Comparison of ENCODE assay signal across 2 cellular contexts in genomic region chr18:24840640-24841039, GRCh38.
TF ChIP-seq lines count a peak whose summit lies in the region.

No MANE protein-coding gene starts in this region.

TF ChIP-seq in H1, 55 proteins besides CTCF, POLR2A, EP300 and RAD21:
- TF ChIP-seq SIRT6 (IDR thresholded peaks at IDR 0.05; ENCODE audit: low read length), result no peak
- TF ChIP-seq CHD2 (IDR thresholded peaks at IDR 0.05; ENCODE audit: low read length), result no peak
- no peak for TF ChIP-seq SP2 (IDR thresholded peaks at IDR 0.05; ENCODE audit: low read length)
TF ChIP-seq in H1: peak in this region for 0.

TF ChIP-seq in GM23338, 12 proteins besides CTCF, POLR2A, EP300 and RAD21:
- TF ChIP-seq EZH2 (IDR thresholded peaks at IDR 0.05; ENCODE audit: low read depth, unreplicated experiment) (no peak), EZH2phosphoT487 (IDR thresholded peaks at IDR 0.05; ENCODE audit: unreplicated experiment) (no peak), ZNF114 (CRISPR knock-in tag; IDR thresholded peaks at IDR 0.05) (no peak), JUNB (IDR thresholded peaks at IDR 0.05; ENCODE audit: unreplicated experiment) (no peak), ETS1 (IDR thresholded peaks at IDR 0.05) (no peak)
- TF ChIP-seq, protein P1, sequence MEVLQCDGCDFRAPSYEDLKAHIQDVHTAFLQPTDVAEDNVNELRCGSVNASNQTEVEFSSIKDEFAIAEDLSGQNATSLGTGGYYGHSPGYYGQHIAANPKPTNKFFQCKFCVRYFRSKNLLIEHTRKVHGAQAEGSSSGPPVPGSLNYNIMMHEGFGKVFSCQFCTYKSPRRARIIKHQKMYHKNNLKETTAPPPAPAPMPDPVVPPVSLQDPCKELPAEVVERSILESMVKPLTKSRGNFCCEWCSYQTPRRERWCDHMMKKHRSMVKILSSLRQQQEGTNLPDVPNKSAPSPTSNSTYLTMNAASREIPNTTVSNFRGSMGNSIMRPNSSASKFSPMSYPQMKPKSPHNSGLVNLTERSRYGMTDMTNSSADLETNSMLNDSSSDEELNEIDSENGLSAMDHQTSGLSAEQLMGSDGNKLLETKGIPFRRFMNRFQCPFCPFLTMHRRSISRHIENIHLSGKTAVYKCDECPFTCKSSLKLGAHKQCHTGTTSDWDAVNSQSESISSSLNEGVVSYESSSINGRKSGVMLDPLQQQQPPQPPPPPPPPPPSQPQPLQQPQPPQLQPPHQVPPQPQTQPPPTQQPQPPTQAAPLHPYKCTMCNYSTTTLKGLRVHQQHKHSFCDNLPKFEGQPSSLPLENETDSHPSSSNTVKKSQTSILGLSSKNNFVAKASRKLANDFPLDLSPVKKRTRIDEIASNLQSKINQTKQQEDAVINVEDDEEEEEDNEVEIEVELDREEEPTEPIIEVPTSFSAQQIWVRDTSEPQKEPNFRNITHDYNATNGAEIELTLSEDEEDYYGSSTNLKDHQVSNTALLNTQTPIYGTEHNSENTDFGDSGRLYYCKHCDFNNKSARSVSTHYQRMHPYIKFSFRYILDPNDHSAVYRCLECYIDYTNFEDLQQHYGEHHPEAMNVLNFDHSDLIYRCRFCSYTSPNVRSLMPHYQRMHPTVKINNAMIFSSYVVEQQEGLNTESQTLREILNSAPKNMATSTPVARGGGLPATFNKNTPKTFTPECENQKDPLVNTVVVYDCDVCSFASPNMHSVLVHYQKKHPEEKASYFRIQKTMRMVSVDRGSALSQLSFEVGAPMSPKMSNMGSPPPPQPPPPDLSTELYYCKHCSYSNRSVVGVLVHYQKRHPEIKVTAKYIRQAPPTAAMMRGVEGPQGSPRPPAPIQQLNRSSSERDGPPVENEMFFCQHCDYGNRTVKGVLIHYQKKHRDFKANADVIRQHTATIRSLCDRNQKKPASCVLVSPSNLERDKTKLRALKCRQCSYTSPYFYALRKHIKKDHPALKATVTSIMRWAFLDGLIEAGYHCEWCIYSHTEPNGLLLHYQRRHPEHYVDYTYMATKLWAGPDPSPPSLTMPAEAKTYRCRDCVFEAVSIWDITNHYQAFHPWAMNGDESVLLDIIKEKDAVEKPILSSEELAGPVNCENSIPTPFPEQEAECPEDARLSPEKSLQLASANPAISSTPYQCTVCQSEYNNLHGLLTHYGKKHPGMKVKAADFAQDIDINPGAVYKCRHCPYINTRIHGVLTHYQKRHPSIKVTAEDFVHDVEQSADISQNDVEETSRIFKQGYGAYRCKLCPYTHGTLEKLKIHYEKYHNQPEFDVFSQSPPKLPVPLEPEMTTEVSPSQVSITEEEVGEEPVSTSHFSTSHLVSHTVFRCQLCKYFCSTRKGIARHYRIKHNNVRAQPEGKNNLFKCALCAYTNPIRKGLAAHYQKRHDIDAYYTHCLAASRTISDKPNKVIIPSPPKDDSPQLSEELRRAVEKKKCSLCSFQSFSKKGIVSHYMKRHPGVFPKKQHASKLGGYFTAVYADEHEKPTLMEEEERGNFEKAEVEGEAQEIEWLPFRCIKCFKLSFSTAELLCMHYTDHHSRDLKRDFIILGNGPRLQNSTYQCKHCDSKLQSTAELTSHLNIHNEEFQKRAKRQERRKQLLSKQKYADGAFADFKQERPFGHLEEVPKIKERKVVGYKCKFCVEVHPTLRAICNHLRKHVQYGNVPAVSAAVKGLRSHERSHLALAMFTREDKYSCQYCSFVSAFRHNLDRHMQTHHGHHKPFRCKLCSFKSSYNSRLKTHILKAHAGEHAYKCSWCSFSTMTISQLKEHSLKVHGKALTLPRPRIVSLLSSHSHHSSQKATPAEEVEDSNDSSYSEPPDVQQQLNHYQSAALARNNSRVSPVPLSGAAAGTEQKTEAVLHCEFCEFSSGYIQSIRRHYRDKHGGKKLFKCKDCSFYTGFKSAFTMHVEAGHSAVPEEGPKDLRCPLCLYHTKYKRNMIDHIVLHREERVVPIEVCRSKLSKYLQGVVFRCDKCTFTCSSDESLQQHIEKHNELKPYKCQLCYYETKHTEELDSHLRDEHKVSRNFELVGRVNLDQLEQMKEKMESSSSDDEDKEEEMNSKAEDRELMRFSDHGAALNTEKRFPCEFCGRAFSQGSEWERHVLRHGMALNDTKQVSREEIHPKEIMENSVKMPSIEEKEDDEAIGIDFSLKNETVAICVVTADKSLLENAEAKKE (CRISPR knock-in tag; IDR thresholded peaks at IDR 0.05), result no peak
